ENCODE assay signal across 19 cellular contexts in genomic region chr5:55969956-55970355, GRCh38. TPM values are rescaled to one million over a fixed set of nuclear protein-coding genes. Genes with fewer than 3 reads are reported as not detected.
A peak's percentile ranks its signal among the peaks of the same experiment; 100 is the strongest.
DNase-seq lines count a peak whose midpoint lies in the region; ATAC-seq, FAIRE-seq and TF ChIP-seq lines count a peak whose summit lies in the region.
"Had no signal": no experiment of that assay in that cellular context is flagged by ENCODE, and none has a peak within 500 bp of the region (broad histone marks: within the 10 kb centered on the region; RNA-seq: fewer than 3 reads in every experiment).

No MANE protein-coding gene starts in this region.

- H3K27me3 ChIP-seq in astrocyte (ENCODE audit: insufficient read depth, low read length): no peaks in the 10 kb centered on the region
- H3K27me3 ChIP-seq: dorsolateral prefrontal cortex, ovary, spleen had no signal

- H3K27ac Mint-ChIP-seq in T-helper 2 cell treated with Interferon-gamma antibody and Interleukin-4, amounts not matched to agents 5 μg/mL and 100 μg/mL, for 36 hours: peak overlapping the region; percentile 42
- peak overlapping the region; percentile 85 for H3K27ac Mint-ChIP-seq in HFFc6
- H3K27ac Mint-ChIP-seq in astrocyte (ENCODE audit: unreplicated experiment): peak overlapping the region; percentile 73
- peak overlapping the region; percentile 13 for H3K27ac Mint-ChIP-seq in memory B cell

- no peak overlapping the region for H3K4me3 ChIP-seq in astrocyte (ENCODE audit: insufficient read depth, low read depth, low read length)
- H3K4me3 ChIP-seq: dorsolateral prefrontal cortex, ovary, spleen had no signal

- H3K27ac ChIP-seq in astrocyte (ENCODE audit: low read depth, low read length): no peak overlapping the region
- H3K27ac ChIP-seq: dorsolateral prefrontal cortex, ovary, spleen had no signal

- H3K36me3 ChIP-seq in astrocyte (ENCODE audit: insufficient read depth, low read length): no peaks in the 10 kb centered on the region
- H3K36me3 ChIP-seq: ovary had no signal

- H3K9ac ChIP-seq in astrocyte (ENCODE audit: low read length): no peak overlapping the region

- peaks cover 14% of the 10 kb centered on the region for H4K20me1 ChIP-seq in astrocyte (ENCODE audit: insufficient read depth, low read length)

- H3K4me1 ChIP-seq in astrocyte (ENCODE audit: insufficient read depth, low read length): peaks cover 7% of the 10 kb centered on the region
- H3K4me1 ChIP-seq: Caco-2 had no signal

- DNase-seq in T-helper 2 cell treated with Interferon-gamma antibody and Interleukin-4, amounts not matched to agents 5 μg/mL and 100 μg/mL, for 36 hours (ENCODE audit: low spot score): no peak
- no peak for DNase-seq in T-helper 2 cell
- no peak for DNase-seq in HFFc6
- DNase-seq in astrocyte (ENCODE audit: low read depth): peak; percentile 39
- DNase-seq in memory B cell (ENCODE audit: low spot score in 2 of 2): no peak
- no peak for DNase-seq in NCI-H446 (lab: John Stamatoyannopoulos, UW)
- DNase-seq: 8988T, anterior cingulate cortex, Caco-2, dorsolateral prefrontal cortex, foreskin melanocyte, midbrain, NCI-H1436 treated with DMSO at 0.1 percent for 48 hours, NCI-H524 treated with DMSO at 0.1 percent for 48 hours, ovary, RPMI8226, spleen had no signal

- H3K4me3 Mint-ChIP-seq in T-helper 2 cell treated with Interferon-gamma antibody and Interleukin-4, amounts not matched to agents 5 μg/mL and 100 μg/mL, for 36 hours: no peak overlapping the region
- H3K4me3 Mint-ChIP-seq in HFFc6 (peak overlapping the region; percentile 53; the same call in 1 of the 2 replicates), astrocyte (ENCODE audit: unreplicated experiment) (no peak overlapping the region), memory B cell (no peak overlapping the region)

- H3K36me3 Mint-ChIP-seq in T-helper 2 cell treated with Interferon-gamma antibody and Interleukin-4, amounts not matched to agents 5 μg/mL and 100 μg/mL, for 36 hours (ENCODE audit: low read depth): peaks cover 41% of the 10 kb centered on the region
- H3K36me3 Mint-ChIP-seq in HFFc6 (ENCODE audit: low read depth) (peaks cover 27% of the 10 kb centered on the region), astrocyte (ENCODE audit: low read depth, unreplicated experiment) (peaks cover 5% of the 10 kb centered on the region), memory B cell (peaks cover 15% of the 10 kb centered on the region)

- H3K27me3 Mint-ChIP-seq in T-helper 2 cell treated with Interferon-gamma antibody and Interleukin-4, amounts not matched to agents 5 μg/mL and 100 μg/mL, for 36 hours (ENCODE audit: low read depth): no peaks in the 10 kb centered on the region
- H3K27me3 Mint-ChIP-seq in HFFc6 (ENCODE audit: insufficient read depth): no peaks in the 10 kb centered on the region; the same call in 1 of the 2 replicates
- H3K27me3 Mint-ChIP-seq in astrocyte (ENCODE audit: low read depth, unreplicated experiment): no peaks in the 10 kb centered on the region
- H3K27me3 Mint-ChIP-seq in memory B cell: no peaks in the 10 kb centered on the region

- peaks cover 14% of the 10 kb centered on the region for H3K79me2 ChIP-seq in astrocyte (ENCODE audit: insufficient read depth, low read length)

- peak overlapping the region; percentile 57 for H3K4me2 ChIP-seq in astrocyte (ENCODE audit: low read length)

- TF ChIP-seq CTCF in HFFc6 (IDR thresholded peaks at IDR 0.05) (no peak), astrocyte (IDR thresholded peaks at IDR 0.05; ENCODE audit: insufficient read depth, low read depth, low read length) (no peak)

- FAIRE-seq in astrocyte (lab: Jason Lieb, UNC): no peak

- H3K4me1 Mint-ChIP-seq in T-helper 2 cell treated with Interferon-gamma antibody and Interleukin-4, amounts not matched to agents 5 μg/mL and 100 μg/mL, for 36 hours (ENCODE audit: low read depth): peaks cover 25% of the 10 kb centered on the region
- H3K4me1 Mint-ChIP-seq in HFFc6 (ENCODE audit: low read depth) (peaks cover 23% of the 10 kb centered on the region), astrocyte (ENCODE audit: low read depth, unreplicated experiment) (peaks cover 16% of the 10 kb centered on the region), memory B cell (peaks cover 5% of the 10 kb centered on the region)

- H2AFZ ChIP-seq in astrocyte (ENCODE audit: low read depth, low read length): no peak overlapping the region

- ATAC-seq in memory B cell (ENCODE audit: low read depth) (no peak), HG02885 (IDR thresholded peaks at IDR 0.05; ENCODE audit: poor library complexity, unreplicated experiment) (no peak), GM21737 (IDR thresholded peaks at IDR 0.05; ENCODE audit: unreplicated experiment) (no peak)

- H3K9me3 Mint-ChIP-seq in T-helper 2 cell treated with Interferon-gamma antibody and Interleukin-4, amounts not matched to agents 5 μg/mL and 100 μg/mL, for 36 hours: no peaks in the 10 kb centered on the region
- H3K9me3 Mint-ChIP-seq in HFFc6 (no peaks in the 10 kb centered on the region), astrocyte (ENCODE audit: unreplicated experiment) (no peaks in the 10 kb centered on the region), memory B cell (no peaks in the 10 kb centered on the region)

- no peaks in the 10 kb centered on the region for H3K9me3 ChIP-seq in astrocyte (ENCODE audit: insufficient read depth, low read depth, low read length)
- H3K9me3 ChIP-seq: Caco-2, ovary, spleen had no signal

RNA-seq across cellular contexts. Expression of gene IL6ST, which starts 24.8 kb away (rescaled TPM):
- 100 to 1,000 TPM; 187 to 265 (median 216) TPM for total RNA-seq in HFFc6 (2021; fragmentation: NEBNext Ultra II Directional; extraction: Animal tissue kit (Norgen Biotek cat#: 25700))
- total RNA-seq in astrocyte: 141 and 158 TPM in 2 replicates

Comparison
In these comparisons a context has a peak if more than half of its experiments do, and no peak if none do; other contexts are left out.
1. H3K27ac Mint-ChIP-seq: peak in every context shown above with its lines; median percentile 85 in HFFc6; 73 in astrocyte; 42 in T-helper 2 cell treated with Interferon-gamma antibody and Interleukin-4, amounts not matched to agents 5 μg/mL and 100 μg/mL, for 36 hours; 13 in memory B cell.